Comparison of ENCODE assay signal across 8 cellular contexts in genomic region chr11:47426062-47426956, GRCh38. TPM values are rescaled to one million over a fixed set of nuclear protein-coding genes. Genes with fewer than 3 reads are reported as not detected.
A peak's percentile ranks its signal among the peaks of the same experiment; 100 is the strongest.
DNase-seq lines count a peak whose midpoint lies in the region; ATAC-seq and TF ChIP-seq lines count a peak whose summit lies in the region.

TSS of gene PSMC3 (minus strand) at chr11:47426439. CDS start at chr11:47426279, 160 bp downstream.

- peak within 1 kb of the TSS; percentile 87 to 90 for H3K27ac ChIP-seq in testis

- peaks cover 8% of the 10 kb centered on the region for H3K4me1 ChIP-seq in testis

- peak; percentile 98 for DNase-seq in NCI-H1092 treated with DMSO at 0.1 percent for 48 hours (lab: John Stamatoyannopoulos, UW)
- DNase-seq in SKM-1 (lab: John Stamatoyannopoulos, UW; ENCODE audit: unreplicated experiment): peak; percentile 92
- peak; percentile 96 to 99 for DNase-seq in activated naive CD4-positive, alpha-beta T cell treated with anti-CD3 and anti-CD28 coated beads, Interleukin-2, amount 50 U/mL, for 72 hours (ENCODE audit: low spot score in 2 of 2)
- DNase-seq in globus pallidus (ENCODE audit: low spot score): peak; percentile 98
- DNase-seq in omental fat pad (ENCODE audit: low spot score): peak; percentile 98
- DNase-seq in testis: peak; percentile 99

- WGBS in testis, 2 donors: 1% methylated on average over 57 to 62 of the region's 62 CpGs

- ATAC-seq in HG02610 (IDR thresholded peaks at IDR 0.05; ENCODE audit: unreplicated experiment): peak; percentile 92
- peak; percentile 95 to 97 for ATAC-seq in activated naive CD4-positive, alpha-beta T cell treated with anti-CD3 and anti-CD28 coated beads, Interleukin-2, amount 50 U/mL, for 72 hours
- ATAC-seq in omental fat pad (ENCODE audit: low FRiP score): peak; percentile 99

- H3K9me3 ChIP-seq in testis: no peaks in the 10 kb centered on the region

- TF ChIP-seq CTCF in omental fat pad (IDR thresholded peaks at IDR 0.05): no peak
- no peak for TF ChIP-seq CTCF in testis (IDR thresholded peaks at IDR 0.05)

- H3K9me3 Mint-ChIP-seq in activated naive CD4-positive, alpha-beta T cell treated with anti-CD3 and anti-CD28 coated beads, Interleukin-2, amount 50 U/mL, for 72 hours: no peaks in the 10 kb centered on the region

- H3K36me3 Mint-ChIP-seq in activated naive CD4-positive, alpha-beta T cell treated with anti-CD3 and anti-CD28 coated beads, Interleukin-2, amount 50 U/mL, for 72 hours: peaks cover 32 to 33% of the 10 kb centered on the region in 2 donors

- no peaks in the 10 kb centered on the region for H3K27me3 ChIP-seq in testis

- no peak for TF ChIP-seq POLR2A in testis (IDR thresholded peaks at IDR 0.05)

- H3K27ac Mint-ChIP-seq in activated naive CD4-positive, alpha-beta T cell treated with anti-CD3 and anti-CD28 coated beads, Interleukin-2, amount 50 U/mL, for 72 hours: peak within 1 kb of the TSS; percentile 99 to 100

- no peaks in the 10 kb centered on the region for H3K36me3 ChIP-seq in testis (ENCODE audit: low read depth, missing control alignments)

- H3K4me3 ChIP-seq in GM08714 (ENCODE audit: low read length) (peak within 1 kb of the TSS; percentile 95), testis (peak within 1 kb of the TSS; percentile 76 to 95)

- intact Hi-C loops in testis (cut with DNase I; ENCODE audit: low total_unique reads): no loop called here

RNA-seq across cellular contexts. Expression of gene PSMC3, which starts in this region (rescaled TPM):
- total RNA-seq in activated naive CD4-positive, alpha-beta T cell treated with anti-CD3 and anti-CD28 coated beads, Interleukin-2, amount 50 U/mL, for 72 hours: 100 to 1,000 TPM; 126 to 134 TPM
- total RNA-seq in omental fat pad (100 to 1,000 TPM in 3 of 4 donors, 10 to 100 TPM in 1; 90.1 to 142 (median 123) TPM), testis (100 to 1,000 TPM in 1 of 2 donors, 10 to 100 TPM in 1; 98.1 to 108 TPM)
- polyA plus RNA-seq in testis (ENCODE audit: insufficient read depth, low read depth, low replicate concordance): 228 TPM

Comparison
In these comparisons a context has a peak if more than half of its experiments do, and no peak if none do; other contexts are left out.
1. Peak in every context shown above with its lines: DNase-seq, ATAC-seq, H3K4me3 ChIP-seq and H3K27ac ChIP-seq.